ENCODE assay signal across 24 cellular contexts in the genomic region with DNA sequence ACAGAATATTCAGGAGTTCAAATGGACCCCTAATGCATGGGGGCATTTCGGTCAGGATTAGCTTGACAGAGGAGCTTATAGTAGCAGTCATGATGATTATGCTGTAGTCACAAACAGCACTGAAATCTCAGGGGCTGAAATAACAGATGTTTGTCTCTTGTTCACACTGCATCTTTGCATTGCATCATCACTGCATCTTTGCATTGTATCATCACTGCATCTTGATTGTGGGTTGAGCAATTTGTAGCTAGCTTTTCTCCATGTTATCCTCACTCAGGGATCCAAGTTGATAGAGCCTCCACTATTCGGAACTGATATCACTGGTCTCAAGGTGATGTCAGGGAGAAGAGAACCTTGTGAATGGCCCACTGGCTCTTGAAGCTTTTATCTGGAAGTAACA.
DNase-seq lines count a peak whose midpoint lies in the region; ATAC-seq and TF ChIP-seq lines count a peak whose summit lies in the region.
"Had no signal": no experiment of that assay in that cellular context is flagged by ENCODE, and none has a peak within 500 bp of the region (broad histone marks: within the 10 kb centered on the region; RNA-seq: fewer than 3 reads in every experiment).

No MANE protein-coding gene starts in this region.

- TF ChIP-seq CTCF in MCF 10A (IDR thresholded peaks at IDR 0.05; ENCODE audit: unreplicated experiment): no peak
- TF ChIP-seq CTCF in breast epithelium (IDR thresholded peaks at IDR 0.05): no peak
- no peak for TF ChIP-seq CTCF in epithelial cell of esophagus (IDR thresholded peaks at IDR 0.05; ENCODE audit: insufficient read depth, low read depth, low read length, missing control alignments)
- no peak for TF ChIP-seq CTCF in foreskin keratinocyte (conservative IDR thresholded peaks at IDR 0.05)
- TF ChIP-seq CTCF in smooth muscle cell (IDR thresholded peaks at IDR 0.05; ENCODE audit: borderline replicate concordance, insufficient read depth, poor library complexity, severe bottlenecking): no peak
- no peak for TF ChIP-seq CTCF in left lung (IDR thresholded peaks at IDR 0.05)

- H3K4me2 ChIP-seq in smooth muscle cell: no peak overlapping the region
- H3K4me2 ChIP-seq: GM23338, KMS-11, PC-9 had no signal

- no peaks in the 10 kb centered on the region for H3K4me1 Mint-ChIP-seq in MCF 10A (ENCODE audit: insufficient read depth, unreplicated experiment)
- H3K4me1 Mint-ChIP-seq: B cell had no signal

- CTCF ChIA-PET in MCF 10A (lab: Yijun Ruan, JAX): interaction anchor here (1.3 to 1.6 kb wide), 2 partner anchors 190 to 323 kb away, joined by 5 to 6 read pairs; partner anchors contain the start of gene PRSS48

- no peak overlapping the region for H3K4me3 Mint-ChIP-seq in MCF 10A (ENCODE audit: unreplicated experiment)
- H3K4me3 Mint-ChIP-seq: B cell; CD4-positive, CD25-positive, alpha-beta regulatory T cell; GM23338 had no signal

- no peak overlapping the region for H2AFZ ChIP-seq in smooth muscle cell (ENCODE audit: low read depth)
- H2AFZ ChIP-seq: GM23338, PC-9 had no signal

- no peak for TF ChIP-seq POLR2A in breast epithelium (IDR thresholded peaks at IDR 0.05)

- BruUV-seq in MCF 10A (replicated peaks; lab: Mats Ljungman, UMichigan): no TSS peak

- DNase-seq in MCF 10A (ENCODE audit: unreplicated experiment) (peak; percentile 6), breast epithelium (ENCODE audit: low spot score in 2 of 2) (no peak), epithelial cell of esophagus (ENCODE audit: low read depth) (peak; percentile 52), foreskin keratinocyte (peak; percentile 10 to 52), smooth muscle cell (lab: John Stamatoyannopoulos, UW; ENCODE audit: unreplicated experiment) (no peak), H4 (ENCODE audit: low spot score) (no peak), AML-193 (lab: John Stamatoyannopoulos, UW) (no peak), left lung (no peak)
- DNase-seq: CD4-positive, CD25-positive, alpha-beta regulatory T cell; DMS153; GF-D8; NCI-H1417; NCI-H187 treated with DMSO at 0.1 percent for 48 hours; NCI-H2171; NCI-H526; PC-9; SIG-M5 had no signal

- H3K27ac Mint-ChIP-seq in MCF 10A (ENCODE audit: low read depth, unreplicated experiment): no peak overlapping the region
- H3K27ac Mint-ChIP-seq: B cell; CD4-positive, CD25-positive, alpha-beta regulatory T cell; GM23338 had no signal

- H3K36me3 ChIP-seq in breast epithelium (no peaks in the 10 kb centered on the region), smooth muscle cell (ENCODE audit: low read depth) (no peaks in the 10 kb centered on the region), left lung (no peaks in the 10 kb centered on the region)

- no peaks in the 10 kb centered on the region for H3K27me3 ChIP-seq in breast epithelium
- no peaks in the 10 kb centered on the region for H3K27me3 ChIP-seq in foreskin keratinocyte
- H3K27me3 ChIP-seq in smooth muscle cell (ENCODE audit: low read depth): no peaks in the 10 kb centered on the region
- no peaks in the 10 kb centered on the region for H3K27me3 ChIP-seq in left lung

- H3K4me3 ChIP-seq in breast epithelium: no peak overlapping the region
- H3K4me3 ChIP-seq in epithelial cell of esophagus (ENCODE audit: low read length): no peak overlapping the region
- no peak overlapping the region for H3K4me3 ChIP-seq in smooth muscle cell
- H3K4me3 ChIP-seq in left lung: no peak overlapping the region
- H3K4me3 ChIP-seq: GM12878, GM23338, PC-9 had no signal

- ATAC-seq in foreskin keratinocyte: peak; percentile 30
- no peak for ATAC-seq in left lung
- ATAC-seq: GM12878, GM23338 had no signal

- peaks cover 10% of the 10 kb centered on the region for H3K36me3 Mint-ChIP-seq in MCF 10A (ENCODE audit: insufficient read depth, unreplicated experiment)
- H3K36me3 Mint-ChIP-seq: CD4-positive, CD25-positive, alpha-beta regulatory T cell had no signal

- H3K79me2 ChIP-seq in smooth muscle cell (ENCODE audit: low read depth): no peaks in the 10 kb centered on the region

- no peak overlapping the region for H3K27ac ChIP-seq in breast epithelium
- H3K27ac ChIP-seq in foreskin keratinocyte: peak overlapping the region; percentile 5
- peak overlapping the region; percentile 47 for H3K27ac ChIP-seq in smooth muscle cell (ENCODE audit: low read depth)
- no peak overlapping the region for H3K27ac ChIP-seq in left lung
- H3K27ac ChIP-seq: 22Rv1, KMS-11, PC-9, RWPE1 had no signal

- 92% methylated on average over 2 of the region's 2 CpGs for WGBS in smooth muscle cell (ENCODE audit: low lambda C conversion rate)

- H3K4me1 ChIP-seq in breast epithelium (no peaks in the 10 kb centered on the region), foreskin keratinocyte (peaks cover 11% of the 10 kb centered on the region), smooth muscle cell (ENCODE audit: low read depth) (no peaks in the 10 kb centered on the region), left lung (no peaks in the 10 kb centered on the region)

- no peaks in the 10 kb centered on the region for H3K9me3 Mint-ChIP-seq in MCF 10A (ENCODE audit: unreplicated experiment)

- H3K9me3 ChIP-seq in breast epithelium (no peaks in the 10 kb centered on the region), smooth muscle cell (replicated peaks; ENCODE audit: low read depth) (no peaks in the 10 kb centered on the region), left lung (no peaks in the 10 kb centered on the region)
- H3K9me3 ChIP-seq: Caco-2 had no signal

- intact Hi-C loops in MCF 10A (cut with micrococcal nuclease) (no loop called here), breast epithelium (cut with DNase I; ENCODE audit: low total_unique reads) (no loop called here), left lung (cut with DNase I) (no loop called here)

- no peaks in the 10 kb centered on the region for H3F3A ChIP-seq in smooth muscle cell (ENCODE audit: low read depth)

- POLR2A ChIA-PET in MCF 10A (lab: Yijun Ruan, JAX): interaction anchor here (0.6 to 1.2 kb wide), 4 partner anchors 12 to 1891 kb away, joined by 3 to 4 read pairs (median 4); no protein-coding TSS in a partner anchor

- H3K9ac ChIP-seq in smooth muscle cell (ENCODE audit: low read depth): no peak overlapping the region
- H3K9ac ChIP-seq: KMS-11 had no signal

- no peaks in the 10 kb centered on the region for H4K20me1 ChIP-seq in smooth muscle cell (ENCODE audit: low read depth)

- H3K27me3 Mint-ChIP-seq in MCF 10A (ENCODE audit: insufficient read depth, unreplicated experiment): no peaks in the 10 kb centered on the region

Comparison
In these comparisons a context has a peak if more than half of its experiments do, and no peak if none do; other contexts are left out.
1. DNase-seq: peak in MCF 10A (single experiment), epithelial cell of esophagus (single experiment) and foreskin keratinocyte (2 of 2); none in breast epithelium (0 of 2), smooth muscle cell (single experiment), H4 (single experiment), AML-193 (0 of 2) and left lung (0 of 2).
2. H3K27ac ChIP-seq: peak in foreskin keratinocyte (single experiment) and smooth muscle cell (single experiment); none in breast epithelium (0 of 2) and left lung (0 of 2).